1 cellular context compared by ENCODE assay signal in the genomic region with DNA sequence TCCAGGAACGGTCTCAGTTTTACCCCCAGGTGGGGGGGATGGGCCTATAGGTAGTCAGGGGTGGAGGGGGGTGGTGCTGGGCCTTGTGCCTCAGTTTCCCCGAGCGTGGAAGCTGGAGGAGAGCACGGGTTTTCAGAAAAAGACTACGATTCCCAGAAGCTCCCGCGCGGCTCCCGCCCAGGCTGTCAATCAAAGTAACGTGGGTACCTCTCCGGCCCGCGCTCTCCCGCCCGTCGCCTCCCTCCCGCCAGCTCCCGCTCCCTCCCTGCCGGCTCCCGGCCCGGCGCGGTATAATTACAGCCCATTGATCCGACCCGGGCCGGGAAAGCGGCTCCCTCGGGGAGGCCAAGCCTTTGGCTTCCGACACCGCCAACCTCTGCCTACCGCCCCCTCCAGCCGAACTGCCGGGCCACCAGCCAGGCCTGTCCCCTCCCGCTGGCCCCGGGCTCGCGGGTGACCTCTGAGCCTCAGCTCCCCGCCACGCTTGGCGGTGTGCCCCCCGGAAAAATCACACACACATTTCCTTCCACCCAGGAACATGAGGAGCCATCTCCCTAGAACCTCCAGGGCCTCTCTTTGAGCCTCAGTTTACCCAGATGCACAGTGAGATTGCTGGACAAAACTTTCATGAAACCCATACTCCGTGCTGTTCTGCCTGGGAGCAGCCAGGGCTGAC.
TF ChIP-seq lines count a peak whose summit lies in the region.

No MANE protein-coding gene starts in this region.

TF ChIP-seq in SK-N-SH, 30 proteins besides CTCF, POLR2A, EP300 and RAD21 (continued from another document):
- TF ChIP-seq, protein P1, sequence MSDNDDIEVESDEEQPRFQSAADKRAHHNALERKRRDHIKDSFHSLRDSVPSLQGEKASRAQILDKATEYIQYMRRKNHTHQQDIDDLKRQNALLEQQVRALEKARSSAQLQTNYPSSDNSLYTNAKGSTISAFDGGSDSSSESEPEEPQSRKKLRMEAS (IDR thresholded peaks at IDR 0.05; ENCODE audit: low read depth) = peak; percentile 12; the same call in 1 of the 2 replicates
- TF ChIP-seq TCF12 (IDR thresholded peaks at IDR 0.05) (no peak), GABPA (IDR thresholded peaks at IDR 0.05; ENCODE audit: low read depth) (peak; percentile 40; the same call in 1 of the 2 replicates)
